Comparison of ENCODE assay signal across 33 cellular contexts in the genomic region with DNA sequence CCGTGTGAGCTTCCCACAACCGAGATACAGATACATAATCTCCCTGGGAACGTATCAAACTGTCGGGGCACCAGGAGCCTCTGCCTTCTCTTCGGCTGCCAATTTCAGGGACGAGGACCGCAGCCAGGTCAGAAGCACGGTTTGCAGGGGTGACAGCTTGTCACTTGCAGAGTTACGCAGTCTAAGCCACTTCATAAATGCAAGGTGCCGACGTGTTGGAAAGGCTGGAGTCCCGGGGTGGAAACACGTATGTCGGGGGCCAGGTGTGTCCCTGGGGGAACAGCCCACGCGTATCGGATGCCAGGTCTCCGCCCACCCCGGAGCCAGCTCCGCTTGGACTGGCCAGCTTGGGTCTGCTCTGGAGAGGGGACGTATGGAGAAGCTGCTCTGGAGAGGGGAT.
"Had no signal": no experiment of that assay in that cellular context is flagged by ENCODE, and none has a peak within 500 bp of the region (broad histone marks: within the 10 kb centered on the region; RNA-seq: fewer than 3 reads in every experiment).

No MANE protein-coding gene starts in this region.

- H3K4me1 Mint-ChIP-seq: activated B cell treated with CpG ODN at 0.5 μM for 24 hours; activated CD4-positive, alpha-beta memory T cell treated with anti-CD3 and anti-CD28 coated beads, Interleukin-2, amount 10 ng/mL, durations not matched to agents 7 days and 5 days; activated CD4-positive, alpha-beta T cell treated with anti-CD3 and anti-CD28 coated beads, Interleukin-2, amount 10 ng/mL, durations not matched to agents 7 days and 5 days; activated naive CD4-positive, alpha-beta T cell treated with anti-CD3 and anti-CD28 coated beads, Interleukin-2, amount 50 U/mL, for 24 hours; activated naive CD8-positive, alpha-beta T cell treated with anti-CD3 and anti-CD28 coated beads for 36 hours; activated naive CD8-positive, alpha-beta T cell treated with anti-CD3 and anti-CD28 coated beads, Interleukin-2, amount 50 U/mL, for 24 hours; activated T-helper 17 cell treated with anti-CD3 and anti-CD28 coated beads, Interleukin-2, amount 50 U/mL, for 72 hours; T-helper 17 cell had no signal

- DNase-seq: activated B cell treated with CpG ODN at 0.5 μM for 24 hours; activated CD4-positive, alpha-beta memory T cell treated with anti-CD3 and anti-CD28 coated beads, Interleukin-2, amount 10 ng/mL, durations not matched to agents 7 days and 5 days; activated CD4-positive, alpha-beta T cell treated with anti-CD3 and anti-CD28 coated beads, Interleukin-2, amount 10 ng/mL, durations not matched to agents 7 days and 5 days; activated CD4-positive, alpha-beta T cell treated with anti-CD3 and anti-CD28 coated beads, Interleukin-2, amount 50 U/mL, for 4 hours; activated CD8-positive, alpha-beta memory T cell treated with anti-CD3 and anti-CD28 coated beads, Interleukin-2, amount 50 U/mL, for 48 hours; activated effector memory CD4-positive, alpha-beta T cell treated with Interleukin-2 at 50 U/mL for 16 hours; activated gamma-delta T cell treated with Interleukin-2 at 50 U/mL for 16 hours; activated naive CD4-positive, alpha-beta T cell treated with Interleukin-2 at 50 U/mL for 16 hours; activated naive CD8-positive, alpha-beta T cell treated with anti-CD3 and anti-CD28 coated beads for 36 hours; activated naive CD8-positive, alpha-beta T cell treated with anti-CD3 and anti-CD28 coated beads, Interleukin-2, amount 50 U/mL, for 24 hours; activated T-cell treated with anti-CD3 and anti-CD28 coated beads for 4 hours; activated T-cell treated with anti-CD3 and anti-CD28 coated beads, Interleukin-2, amount 50 U/mL, for 24 hours; adrenal gland; amygdala; aorta; body of pancreas; caudate nucleus; cortex of kidney; dermis blood vessel endothelial cell; effector CD4-positive, alpha-beta T cell; effector memory CD8-positive, alpha-beta T cell; erythroblast; esophagus squamous epithelium; foreskin melanocyte; T-helper 1 cell; T-helper 17 cell; T1000; WERI-Rb-1 had no signal

- H3K27me3 ChIP-seq: adrenal gland, body of pancreas, esophagus squamous epithelium had no signal

- H3K27ac Mint-ChIP-seq: activated B cell treated with CpG ODN at 0.5 μM for 24 hours; activated CD4-positive, alpha-beta memory T cell treated with anti-CD3 and anti-CD28 coated beads, Interleukin-2, amount 10 ng/mL, durations not matched to agents 7 days and 5 days; activated CD4-positive, alpha-beta T cell treated with anti-CD3 and anti-CD28 coated beads, Interleukin-2, amount 10 ng/mL, durations not matched to agents 7 days and 5 days; activated naive CD4-positive, alpha-beta T cell treated with anti-CD3 and anti-CD28 coated beads, Interleukin-2, amount 50 U/mL, for 24 hours; activated naive CD8-positive, alpha-beta T cell treated with anti-CD3 and anti-CD28 coated beads for 36 hours; activated naive CD8-positive, alpha-beta T cell treated with anti-CD3 and anti-CD28 coated beads, Interleukin-2, amount 50 U/mL, for 24 hours; activated T-cell treated with anti-CD3 and anti-CD28 coated beads, Interleukin-2, amount 50 U/mL, for 24 hours; activated T-helper 17 cell treated with anti-CD3 and anti-CD28 coated beads, Interleukin-2, amount 50 U/mL, for 72 hours; effector memory CD8-positive, alpha-beta T cell; T-helper 17 cell; T-helper 2 cell treated with Interferon-gamma antibody and Interleukin-4, amounts not matched to agents 5 μg/mL and 100 μg/mL, for 36 hours had no signal

- H3K27me3 Mint-ChIP-seq: activated B cell treated with CpG ODN at 0.5 μM for 24 hours; activated CD4-positive, alpha-beta memory T cell treated with anti-CD3 and anti-CD28 coated beads, Interleukin-2, amount 10 ng/mL, durations not matched to agents 7 days and 5 days; activated CD4-positive, alpha-beta T cell treated with anti-CD3 and anti-CD28 coated beads, Interleukin-2, amount 10 ng/mL, durations not matched to agents 7 days and 5 days; activated naive CD4-positive, alpha-beta T cell treated with anti-CD3 and anti-CD28 coated beads, Interleukin-2, amount 50 U/mL, for 24 hours; activated naive CD8-positive, alpha-beta T cell treated with anti-CD3 and anti-CD28 coated beads for 36 hours; activated naive CD8-positive, alpha-beta T cell treated with anti-CD3 and anti-CD28 coated beads, Interleukin-2, amount 50 U/mL, for 24 hours; activated T-helper 17 cell treated with anti-CD3 and anti-CD28 coated beads, Interleukin-2, amount 50 U/mL, for 72 hours; effector memory CD8-positive, alpha-beta T cell; T-helper 17 cell had no signal

- H3K36me3 Mint-ChIP-seq: activated naive CD4-positive, alpha-beta T cell treated with anti-CD3 and anti-CD28 coated beads, Interleukin-2, amount 50 U/mL, for 24 hours; activated naive CD8-positive, alpha-beta T cell treated with anti-CD3 and anti-CD28 coated beads for 36 hours had no signal

- H3K27ac ChIP-seq: adrenal gland, body of pancreas, esophagus squamous epithelium, gastroesophageal sphincter, WERI-Rb-1 had no signal

- H3K9me3 ChIP-seq: adrenal gland, body of pancreas, gastroesophageal sphincter had no signal

- H3K36me3 ChIP-seq: adrenal gland, esophagus squamous epithelium, gastroesophageal sphincter, WERI-Rb-1 had no signal

- ATAC-seq: activated CD4-positive, CD25-positive, alpha-beta regulatory T cell treated with anti-CD3 and anti-CD28 coated beads, Interleukin-2, amount 50 U/mL, for 24 hours; activated naive CD8-positive, alpha-beta T cell treated with anti-CD3 and anti-CD28 coated beads, Interleukin-2, amount 50 U/mL, for 24 hours; activated T-helper 17 cell treated with anti-CD3 and anti-CD28 coated beads, Interleukin-2, amount 50 U/mL, for 72 hours; body of pancreas; effector memory CD8-positive, alpha-beta T cell; gastroesophageal sphincter; T-helper 17 cell had no signal

- H3K4me3 Mint-ChIP-seq: activated B cell treated with CpG ODN at 0.5 μM for 24 hours; activated CD4-positive, alpha-beta memory T cell treated with anti-CD3 and anti-CD28 coated beads, Interleukin-2, amount 10 ng/mL, durations not matched to agents 7 days and 5 days; activated CD4-positive, alpha-beta T cell treated with anti-CD3 and anti-CD28 coated beads, Interleukin-2, amount 10 ng/mL, durations not matched to agents 7 days and 5 days; activated naive CD4-positive, alpha-beta T cell treated with anti-CD3 and anti-CD28 coated beads, Interleukin-2, amount 50 U/mL, for 24 hours; activated naive CD8-positive, alpha-beta T cell treated with anti-CD3 and anti-CD28 coated beads for 36 hours; activated naive CD8-positive, alpha-beta T cell treated with anti-CD3 and anti-CD28 coated beads, Interleukin-2, amount 50 U/mL, for 24 hours; activated T-cell treated with anti-CD3 and anti-CD28 coated beads, Interleukin-2, amount 50 U/mL, for 24 hours; activated T-helper 17 cell treated with anti-CD3 and anti-CD28 coated beads, Interleukin-2, amount 50 U/mL, for 72 hours; effector memory CD8-positive, alpha-beta T cell; T-helper 17 cell; T-helper 2 cell treated with Interferon-gamma antibody and Interleukin-4, amounts not matched to agents 5 μg/mL and 100 μg/mL, for 36 hours had no signal

- H3K4me1 ChIP-seq: adrenal gland, body of pancreas, esophagus squamous epithelium, gastroesophageal sphincter had no signal

- H3K4me3 ChIP-seq: adrenal gland, body of pancreas, esophagus squamous epithelium, gastroesophageal sphincter had no signal
